In genomic region chr6:89616531-89616930, GRCh38 we compare ENCODE assay signal across 18 cellular contexts.
"Had no signal": no experiment of that assay in that cellular context is flagged by ENCODE, and none has a peak within 500 bp of the region (broad histone marks: within the 10 kb centered on the region; RNA-seq: fewer than 3 reads in every experiment).

No MANE protein-coding gene starts in this region.

- H3K4me3 ChIP-seq: colonic mucosa, esophagus muscularis mucosa, gastroesophageal sphincter, heart right ventricle, left lung, lower lobe of right lung, mucosa of descending colon had no signal

- ATAC-seq: foreskin keratinocyte, gastroesophageal sphincter, left cardiac atrium, left lung, left ventricle myocardium superior, lower lobe of right lung, mucosa of descending colon had no signal

- H3K36me3 Mint-ChIP-seq: naive B cell had no signal

- H3K9me3 ChIP-seq: colonic mucosa, esophagus muscularis mucosa, gastroesophageal sphincter, heart right ventricle, left lung, lower lobe of right lung, mucosa of descending colon had no signal

- H3K36me3 ChIP-seq: colonic mucosa, left lung had no signal

- H3K4me3 Mint-ChIP-seq: dendritic cell treated with granulocyte-macrophage colony-stimulating factor and Interleukin-4, amounts not matched to agents 40 ng/mL and 50 ng/mL, for 4 days; mesothelial cell of epicardium; naive B cell had no signal

- H3K27me3 ChIP-seq: colonic mucosa, esophagus muscularis mucosa, foreskin keratinocyte, gastroesophageal sphincter, heart right ventricle, left lung had no signal

- DNase-seq: colonic mucosa; cortex of kidney; effector CD4-positive, alpha-beta T cell; effector memory CD4-positive, alpha-beta T cell; foreskin keratinocyte; heart right ventricle; hippocampal formation; left cardiac atrium; left lung; left ventricle myocardium superior; lower lobe of right lung; mesenchymal stem cell; mucosa of descending colon; naive B cell had no signal

- H3K27me3 Mint-ChIP-seq: dendritic cell treated with granulocyte-macrophage colony-stimulating factor and Interleukin-4, amounts not matched to agents 40 ng/mL and 50 ng/mL, for 4 days; naive B cell had no signal

- H3K4me1 ChIP-seq: colonic mucosa, esophagus muscularis mucosa, foreskin keratinocyte, gastroesophageal sphincter, heart right ventricle, left lung, lower lobe of right lung had no signal

- H3K4me1 Mint-ChIP-seq: mesothelial cell of epicardium, naive B cell had no signal

- H3K27ac Mint-ChIP-seq: dendritic cell treated with granulocyte-macrophage colony-stimulating factor and Interleukin-4, amounts not matched to agents 40 ng/mL and 50 ng/mL, for 4 days; mesothelial cell of epicardium; naive B cell had no signal

- H3K9me3 Mint-ChIP-seq: dendritic cell treated with granulocyte-macrophage colony-stimulating factor and Interleukin-4, amounts not matched to agents 40 ng/mL and 50 ng/mL, for 4 days; mesothelial cell of epicardium; naive B cell had no signal

- H3K27ac ChIP-seq: colonic mucosa, esophagus muscularis mucosa, foreskin keratinocyte, gastroesophageal sphincter, heart right ventricle, left lung, lower lobe of right lung had no signal
